16 cellular contexts compared by ENCODE assay signal in the genomic region with DNA sequence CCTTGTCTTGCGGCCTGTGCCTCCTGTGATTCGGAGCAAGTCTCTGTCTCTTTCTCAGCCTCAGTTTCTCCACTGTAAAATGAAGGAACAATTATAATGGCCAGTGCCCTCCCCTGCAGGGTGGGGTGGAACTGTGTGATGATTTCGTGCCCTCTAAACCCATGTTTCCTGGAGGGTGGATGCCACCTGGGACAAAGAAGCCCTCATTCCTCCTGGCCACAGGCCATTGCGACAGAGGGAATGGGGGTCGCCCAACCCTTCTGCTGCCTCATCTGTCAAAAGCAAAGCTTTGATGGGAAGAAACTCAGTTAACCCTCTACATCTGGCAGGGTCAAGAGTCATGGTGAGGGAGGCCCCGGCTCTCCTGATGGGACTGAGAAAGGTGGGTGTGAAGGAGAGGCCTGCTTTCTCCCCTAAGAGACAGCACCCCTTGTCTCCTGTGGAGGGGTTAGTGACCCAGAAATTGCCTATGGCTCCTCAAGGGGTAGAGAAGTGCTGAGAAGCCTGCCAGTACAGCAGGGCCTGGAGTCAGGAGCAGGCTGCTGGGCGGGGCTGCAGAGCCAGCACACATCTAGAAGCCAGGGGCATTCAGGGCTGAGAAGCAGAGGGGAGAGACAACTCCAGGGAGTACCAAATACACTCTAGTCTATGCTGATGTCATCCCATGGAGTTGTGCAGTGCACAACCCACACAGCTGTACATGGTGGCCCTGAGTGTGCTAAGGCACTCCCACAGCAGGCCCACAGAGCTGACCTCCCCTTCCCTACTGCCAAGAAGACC.
DNase-seq lines count a peak whose midpoint lies in the region; TF ChIP-seq lines count a peak whose summit lies in the region.
"Had no signal": no experiment of that assay in that cellular context is flagged by ENCODE, and none has a peak within 500 bp of the region (broad histone marks: within the 10 kb centered on the region; RNA-seq: fewer than 3 reads in every experiment).

No MANE protein-coding gene starts in this region.

- no peaks in the 10 kb centered on the region for H3K9me3 ChIP-seq in MM.1S (replicated peaks; ENCODE audit: insufficient read depth, low read length)
- H3K9me3 ChIP-seq in endodermal cell (ENCODE audit: control insufficient read depth, low read length), result peaks cover 9% of the 10 kb centered on the region
- no peaks in the 10 kb centered on the region for H3K9me3 ChIP-seq in neural progenitor cell (ENCODE audit: low read depth)

- no peak overlapping the region for H3K4me3 ChIP-seq in MM.1S (ENCODE audit: low read length)
- no peak overlapping the region for H3K4me3 ChIP-seq in endodermal cell (ENCODE audit: low read length)
- no peak overlapping the region for H3K4me3 ChIP-seq in neural progenitor cell
- H3K4me3 ChIP-seq: smooth muscle cell had no signal

- no peaks in the 10 kb centered on the region for H3K9me2 ChIP-seq in MM.1S (replicated peaks; ENCODE audit: insufficient read depth, low read length)

- H3K4me3 Mint-ChIP-seq in endodermal cell (peak overlapping the region; percentile 32), neural progenitor cell (peak overlapping the region; percentile 13)

- peaks cover 19% of the 10 kb centered on the region for H3K27me3 ChIP-seq in MM.1S (replicated peaks; ENCODE audit: insufficient read depth, low read length)
- H3K27me3 ChIP-seq in endodermal cell (ENCODE audit: control insufficient read depth, insufficient read depth, low read length, poor library complexity, severe bottlenecking), result no peaks in the 10 kb centered on the region
- H3K27me3 ChIP-seq in neural progenitor cell, result no peaks in the 10 kb centered on the region

- 80 to 91% methylated on average over 5 to 7 of the region's 7 CpGs for WGBS in endodermal cell (ENCODE audit: insufficient coverage in 1 of 2, insufficient read length in 1 of 2), 2 experiments

- H3K4me2 ChIP-seq in MM.1S (ENCODE audit: low read depth, low read length), result no peak overlapping the region
- peak overlapping the region; percentile 49 for H3K4me2 ChIP-seq in neural progenitor cell
- H3K4me2 ChIP-seq: smooth muscle cell had no signal

- in situ Hi-C loops in ACHN (cut with HindIII; ENCODE audit: low pct_ligation_motif_present, low pct_unique_long_range_greater_than_20kb, low sequenced_read_pairs) (no loop called here), KBM-7 (cut with MboI; ENCODE audit: low pct_unique_long_range_greater_than_20kb, low sequenced_read_pairs) (no loop called here)

- peak; percentile 6 for DNase-seq in ACHN
- no peak for DNase-seq in MM.1S
- DNase-seq in endodermal cell, result no peak
- no peak for DNase-seq in neural progenitor cell (ENCODE audit: low spot score)
- no peak for DNase-seq in stimulated activated CD4-positive, alpha-beta T cell treated with anti-CD3 and anti-CD28 coated beads, Interleukin-4, amount 100 ng/mL, for 1 hour
- no peak for DNase-seq in KBM-7
- no peak for DNase-seq in NOMO-1 (lab: John Stamatoyannopoulos, UW; ENCODE audit: unreplicated experiment in 2 of 2)
- DNase-seq in activated naive CD4-positive, alpha-beta T cell treated with anti-CD3 and anti-CD28 coated beads, Interleukin-2, amount 50 U/mL, for 16 hours, result no peak
- DNase-seq: activated CD4-positive, alpha-beta T cell treated with anti-CD3 and anti-CD28 coated beads for 1 hour; cortex of kidney; DMS153; erythroblast; hippocampal formation; Karpas-422; T-helper 1 cell had no signal

- no peaks in the 10 kb centered on the region for H3K27me3 Mint-ChIP-seq in endodermal cell (ENCODE audit: insufficient read depth)
- H3K27me3 Mint-ChIP-seq in neural progenitor cell (ENCODE audit: insufficient read depth, low read depth), result peaks cover 12% of the 10 kb centered on the region

- H3K4me1 ChIP-seq in MM.1S (ENCODE audit: low read length), result 0 out of 2 replicates have a peak, but pooled peaks cover 4% of the 10 kb centered on the region
- H3K4me1 ChIP-seq in endodermal cell (ENCODE audit: control insufficient read depth, insufficient read depth, low read length), result peaks cover 7% of the 10 kb centered on the region
- peaks cover 10% of the 10 kb centered on the region for H3K4me1 ChIP-seq in neural progenitor cell

- H2AFZ ChIP-seq in MM.1S (ENCODE audit: low read length), result no peak overlapping the region
- H2AFZ ChIP-seq in neural progenitor cell (replicated peaks), result no peak overlapping the region

- no peak for TF ChIP-seq CTCF in MM.1S (IDR thresholded peaks at IDR 0.05; ENCODE audit: low read length)
- TF ChIP-seq CTCF in endodermal cell (conservative IDR thresholded peaks at IDR 0.05), result no peak
- no peak for TF ChIP-seq CTCF in neural progenitor cell (IDR thresholded peaks at IDR 0.05)

- no peaks in the 10 kb centered on the region for H3F3A ChIP-seq in MM.1S (ENCODE audit: insufficient read depth, low read length)
- peaks cover 10% of the 10 kb centered on the region for H3F3A ChIP-seq in neural progenitor cell (ENCODE audit: low read depth)

- H3K27ac Mint-ChIP-seq in endodermal cell, result peak overlapping the region; percentile 97
- peak overlapping the region; percentile 78 for H3K27ac Mint-ChIP-seq in neural progenitor cell

- H3K9me3 Mint-ChIP-seq in endodermal cell (peaks cover 20% of the 10 kb centered on the region), neural progenitor cell (peaks cover 9% of the 10 kb centered on the region)

- no peak overlapping the region for H3K9ac ChIP-seq in MM.1S (ENCODE audit: low read length)
- peak overlapping the region; percentile 53 for H3K9ac ChIP-seq in endodermal cell (ENCODE audit: extremely low read depth, low read length, poor library complexity, severe bottlenecking)
- no peak overlapping the region for H3K9ac ChIP-seq in neural progenitor cell

- no peaks in the 10 kb centered on the region for H3K79me2 ChIP-seq in MM.1S (ENCODE audit: low read length)
- H3K79me2 ChIP-seq in neural progenitor cell (ENCODE audit: low read depth), result no peaks in the 10 kb centered on the region

- peaks cover 18% of the 10 kb centered on the region for H3K4me1 Mint-ChIP-seq in endodermal cell
- peaks cover 33% of the 10 kb centered on the region for H3K4me1 Mint-ChIP-seq in neural progenitor cell

- peaks cover 3% of the 10 kb centered on the region for H3K36me3 Mint-ChIP-seq in endodermal cell (ENCODE audit: low read depth)
- H3K36me3 Mint-ChIP-seq in neural progenitor cell, result no peaks in the 10 kb centered on the region

- H4K20me1 ChIP-seq in MM.1S (ENCODE audit: insufficient read depth, low read length), result no peaks in the 10 kb centered on the region
- H4K20me1 ChIP-seq in neural progenitor cell (ENCODE audit: low read depth), result no peaks in the 10 kb centered on the region

- H3K27ac ChIP-seq in MM.1S (ENCODE audit: low read length) (peak overlapping the region; percentile 44; the same call in 1 of the 2 replicates), endodermal cell (ENCODE audit: low read depth, low read length) (no peak overlapping the region), neural progenitor cell (no peak overlapping the region)

- H3K36me3 ChIP-seq in MM.1S (replicated peaks; ENCODE audit: insufficient read depth, low read length), result no peaks in the 10 kb centered on the region
- no peaks in the 10 kb centered on the region for H3K36me3 ChIP-seq in endodermal cell (ENCODE audit: control insufficient read depth, insufficient read depth, low read length)
- no peaks in the 10 kb centered on the region for H3K36me3 ChIP-seq in neural progenitor cell
